In genomic region chr3:43996379-43997301, GRCh38 we compare ENCODE assay signal across 8 cellular contexts.
A peak's percentile ranks its signal among the peaks of the same experiment; 100 is the strongest.
DNase-seq lines count a peak whose midpoint lies in the region; ATAC-seq lines count a peak whose summit lies in the region.

No MANE protein-coding gene starts in this region.

- peaks cover 8% of the 10 kb centered on the region for H3K36me3 Mint-ChIP-seq in activated T-helper 17 cell treated with anti-CD3 and anti-CD28 coated beads, Interleukin-2, amount 50 U/mL, for 72 hours (ENCODE audit: low read depth)

- DNase-seq in NCI-H1417 (lab: John Stamatoyannopoulos, UW) (peak; percentile 24 to 67 (median 37)), NCI-H1417 treated with DMSO at 0.1 percent for 48 hours (lab: John Stamatoyannopoulos, UW) (no peak), MG63 (peak; percentile 18), left ventricle myocardium superior (no peak), sciatic nerve (ENCODE audit: low spot score) (no peak), SHP77 treated with DMSO at 0.1 percent for 48 hours (lab: John Stamatoyannopoulos, UW) (no peak)

- H3K36me3 ChIP-seq in MG63 = no peaks in the 10 kb centered on the region

- H3K9me3 Mint-ChIP-seq in activated T-helper 17 cell treated with anti-CD3 and anti-CD28 coated beads, Interleukin-2, amount 50 U/mL, for 72 hours = no peaks in the 10 kb centered on the region

- peak; percentile 9 for ATAC-seq in activated T-helper 17 cell treated with anti-CD3 and anti-CD28 coated beads, Interleukin-2, amount 50 U/mL, for 72 hours (replicated peaks)
- ATAC-seq in left ventricle myocardium superior (peak; percentile 46), sciatic nerve (peak; percentile 34), GM18511 (IDR thresholded peaks at IDR 0.05; ENCODE audit: unreplicated experiment) (no peak)

- peaks cover 49% of the 10 kb centered on the region for H3K27me3 ChIP-seq in MG63

- H3K4me3 Mint-ChIP-seq in activated T-helper 17 cell treated with anti-CD3 and anti-CD28 coated beads, Interleukin-2, amount 50 U/mL, for 72 hours = peak overlapping the region; percentile 74

- H3K4me1 Mint-ChIP-seq in activated T-helper 17 cell treated with anti-CD3 and anti-CD28 coated beads, Interleukin-2, amount 50 U/mL, for 72 hours = peaks cover 4% of the 10 kb centered on the region

- H3K27ac Mint-ChIP-seq in activated T-helper 17 cell treated with anti-CD3 and anti-CD28 coated beads, Interleukin-2, amount 50 U/mL, for 72 hours = no peak overlapping the region

- H3K4me3 ChIP-seq in MG63 = no peak overlapping the region

- H3K27me3 Mint-ChIP-seq in activated T-helper 17 cell treated with anti-CD3 and anti-CD28 coated beads, Interleukin-2, amount 50 U/mL, for 72 hours = peaks cover 84% of the 10 kb centered on the region

- H3K9me3 ChIP-seq in MG63 = no peaks in the 10 kb centered on the region

- intact Hi-C loops in left ventricle myocardium superior (cut with micrococcal nuclease) (no loop called here), sciatic nerve (cut with DNase I) (no loop called here)

Comparison
In these comparisons a context has a peak if more than half of its experiments do, and no peak if none do; other contexts are left out.
1. DNase-seq: peak in NCI-H1417 (3 of 3) and MG63 (single experiment); none in NCI-H1417 treated with DMSO at 0.1 percent for 48 hours (single experiment), left ventricle myocardium superior (single experiment), sciatic nerve (single experiment) and SHP77 treated with DMSO at 0.1 percent for 48 hours (single experiment).